ENCODE assay signal across 8 cellular contexts in genomic region chr1:151988405-151988851, GRCh38. TPM values are rescaled to one million over a fixed set of nuclear protein-coding genes. Genes with fewer than 3 reads are reported as not detected.
A peak's percentile ranks its signal among the peaks of the same experiment; 100 is the strongest.
DNase-seq lines count a peak whose midpoint lies in the region; ATAC-seq and TF ChIP-seq lines count a peak whose summit lies in the region.

No MANE protein-coding gene starts in this region.

- WGBS in tibial nerve, 2 donors, result 44 to 47% methylated on average over 1 of the region's 1 CpG

- H3K27me3 ChIP-seq in tibial nerve, result no peaks in the 10 kb centered on the region

- H3K36me3 Mint-ChIP-seq in activated T-cell treated with anti-CD3 and anti-CD28 coated beads, Interleukin-2, amount 50 U/mL, for 24 hours (ENCODE audit: low read depth), result peaks cover 69% of the 10 kb centered on the region
- peaks cover 6% of the 10 kb centered on the region for H3K36me3 Mint-ChIP-seq in T-helper 17 cell (ENCODE audit: low read depth)

- H3K27ac ChIP-seq in tibial nerve, result peak overlapping the region; percentile 29 to 99 (median 86)

- no peak for TF ChIP-seq EP300 in tibial nerve (IDR thresholded peaks at IDR 0.05)

- H3K4me1 Mint-ChIP-seq in activated T-cell treated with anti-CD3 and anti-CD28 coated beads, Interleukin-2, amount 50 U/mL, for 24 hours (ENCODE audit: low read depth), result peaks cover 89% of the 10 kb centered on the region
- H3K4me1 Mint-ChIP-seq in T-helper 17 cell, result peaks cover 65% of the 10 kb centered on the region

- no peak overlapping the region for H3K4me3 Mint-ChIP-seq in activated T-cell treated with anti-CD3 and anti-CD28 coated beads, Interleukin-2, amount 50 U/mL, for 24 hours
- H3K4me3 Mint-ChIP-seq in T-helper 17 cell, result peak overlapping the region; percentile 21

- H3K9me3 Mint-ChIP-seq in activated T-cell treated with anti-CD3 and anti-CD28 coated beads, Interleukin-2, amount 50 U/mL, for 24 hours, result no peaks in the 10 kb centered on the region

- ATAC-seq in T-helper 17 cell (no peak), GM21576 (IDR thresholded peaks at IDR 0.05; ENCODE audit: unreplicated experiment) (no peak), GM21367 (IDR thresholded peaks at IDR 0.05; ENCODE audit: unreplicated experiment) (no peak)

- no peak for TF ChIP-seq POLR2A in tibial nerve (IDR thresholded peaks at IDR 0.05)

- H3K27ac Mint-ChIP-seq in activated T-cell treated with anti-CD3 and anti-CD28 coated beads, Interleukin-2, amount 50 U/mL, for 24 hours, result peak overlapping the region; percentile 56
- peak overlapping the region; percentile 96 for H3K27ac Mint-ChIP-seq in T-helper 17 cell

- H3K9me3 ChIP-seq in T-helper 17 cell (ENCODE audit: control insufficient read depth, low read length, poor library complexity, severe bottlenecking) (no peaks in the 10 kb centered on the region), tibial nerve (no peaks in the 10 kb centered on the region)

- no peak for TF ChIP-seq CTCF in foreskin fibroblast (IDR thresholded peaks at IDR 0.05; ENCODE audit: low read depth, low read length)
- no peak for TF ChIP-seq CTCF in tibial nerve (IDR thresholded peaks at IDR 0.05)

- peaks cover 0 to 26% (median 9%) of the 10 kb centered on the region in 3 donors for H3K36me3 ChIP-seq in tibial nerve

- in situ Hi-C loops in G401 (cut with HindIII; ENCODE audit: low sequenced_read_pairs), result no loop called here

- H3K4me3 ChIP-seq in foreskin fibroblast (ENCODE audit: low read depth in 1 of 2, low read length in 2 of 2), result peak overlapping the region in 1 of 2 donors; percentile 15
- peak overlapping the region in 1 of 4 donors; percentile 98 for H3K4me3 ChIP-seq in tibial nerve

- no peaks in the 10 kb centered on the region for H3K27me3 Mint-ChIP-seq in activated T-cell treated with anti-CD3 and anti-CD28 coated beads, Interleukin-2, amount 50 U/mL, for 24 hours
- no peaks in the 10 kb centered on the region for H3K27me3 Mint-ChIP-seq in T-helper 17 cell

- DNase-seq in activated T-cell treated with anti-CD3 and anti-CD28 coated beads, Interleukin-2, amount 50 U/mL, for 24 hours, result no peak
- no peak for DNase-seq in activated T-cell treated with anti-CD3 and anti-CD28 coated beads, Interleukin-2, amount 50 U/mL, for 48 hours
- DNase-seq in T-helper 17 cell, result no peak
- peak; percentile 68 to 83 for DNase-seq in foreskin fibroblast
- DNase-seq in tibial nerve (ENCODE audit: low spot score in 2 of 2), result no peak
- DNase-seq in G401 (ENCODE audit: low spot score), result no peak

- H3K4me1 ChIP-seq in tibial nerve, result peaks cover 0 to 89% (median 75%) of the 10 kb centered on the region in 4 donors

RNA-seq across cellular contexts. Expression of gene S100A10, which starts 5.2 kb away (rescaled TPM):
- total RNA-seq in T-helper 17 cell, result 100 to 1,000 TPM; 317 to 349 TPM
- 100 to 1,000 TPM; 108 to 230 (median 192) TPM for total RNA-seq in tibial nerve
- total RNA-seq in G401 (2014; rRNA removed; shearing (Covaris generic)), result not detected in 2 replicates

RNA-seq across cellular contexts. Expression of gene S100A11, which starts 48.4 kb away (rescaled TPM):
- total RNA-seq in T-helper 17 cell, result 100 to 1,000 TPM in 1 of 2 donors, 10 to 100 TPM in 1; 76.4 to 117 TPM
- total RNA-seq in tibial nerve, result 100 to 1,000 TPM in 3 of 4 donors, 10 to 100 TPM in 1; 85.0 to 267 (median 145) TPM
- total RNA-seq in G401 (2014; rRNA removed; shearing (Covaris generic)), result not detected in 2 replicates

Comparison
In these comparisons a context has a peak if more than half of its experiments do, and no peak if none do; other contexts are left out.
1. DNase-seq: peak in foreskin fibroblast (2 of 2); none in activated T-cell treated with anti-CD3 and anti-CD28 coated beads, Interleukin-2, amount 50 U/mL, for 24 hours (single experiment), activated T-cell treated with anti-CD3 and anti-CD28 coated beads, Interleukin-2, amount 50 U/mL, for 48 hours (0 of 2), T-helper 17 cell (0 of 3), tibial nerve (0 of 2) and G401 (single experiment).
2. RNA of gene S100A10, which starts 5.2 kb away (total RNA-seq): 317 to 349 TPM in T-helper 17 cell and 108 to 230 TPM in tibial nerve; not detected in G401; every median in the first group is over 100 times any median in the second.
3. RNA of gene S100A11, which starts 48.4 kb away (total RNA-seq): 85.0 to 267 TPM in tibial nerve and 76.4 to 117 TPM in T-helper 17 cell; not detected in G401; every median in the first group is over 10 times any median in the second.